In genomic region chr7:42264702-42265101, GRCh38 we compare ENCODE assay signal across 25 cellular contexts.
"Had no signal": no experiment of that assay in that cellular context is flagged by ENCODE, and none has a peak within 500 bp of the region (broad histone marks: within the 10 kb centered on the region; RNA-seq: fewer than 3 reads in every experiment).

No MANE protein-coding gene starts in this region.

- H3K9me3 ChIP-seq: colonic mucosa, gastrocnemius medialis, neutrophil, suprapubic skin, transverse colon, upper lobe of right lung, uterus had no signal

- H3K79me2 ChIP-seq: parathyroid adenoma had no signal

- H3K27me3 Mint-ChIP-seq: dendritic cell treated with granulocyte-macrophage colony-stimulating factor and Interleukin-4, amounts not matched to agents 40 ng/mL and 50 ng/mL, for 4 days had no signal

- ATAC-seq: esophagus mucosa; left lobe of liver; naive thymus-derived CD4-positive, alpha-beta T cell; stimulated activated naive CD8-positive, alpha-beta T cell treated with anti-CD3 and anti-CD28 coated beads, Interleukin-15, amount 100 ng/mL, for 72 hours; upper lobe of right lung had no signal

- H3K4me3 ChIP-seq: colonic mucosa, gastrocnemius medialis, smooth muscle cell, suprapubic skin, transverse colon, upper lobe of right lung, uterus had no signal

- H3K4me2 ChIP-seq: smooth muscle cell had no signal

- H3K4me3 Mint-ChIP-seq: dendritic cell treated with granulocyte-macrophage colony-stimulating factor and Interleukin-4, amounts not matched to agents 40 ng/mL and 50 ng/mL, for 4 days; endodermal cell; naive thymus-derived CD4-positive, alpha-beta T cell; stimulated activated naive CD8-positive, alpha-beta T cell treated with anti-CD3 and anti-CD28 coated beads, Interleukin-15, amount 100 ng/mL, for 72 hours had no signal

- H3K27me3 ChIP-seq: colonic mucosa, gastrocnemius medialis, neutrophil, suprapubic skin, transverse colon, upper lobe of right lung, uterus had no signal

- DNase-seq: colonic mucosa; effector CD8-positive, alpha-beta T cell; endodermal cell; foreskin fibroblast; mesenchymal stem cell; naive thymus-derived CD4-positive, alpha-beta T cell; stimulated activated CD4-positive, alpha-beta T cell treated with anti-CD3 and anti-CD28 coated beads, Interleukin-12 subunit alpha, Interleukin-12 subunit beta, amount 100 ng/mL, for 4 hours; stimulated activated CD4-positive, alpha-beta T cell treated with anti-CD3 and anti-CD28 coated beads, Interleukin-1b, Interleukin-23, amount 100 ng/mL, for 48 hours; stimulated activated CD4-positive, alpha-beta T cell treated with anti-CD3 and anti-CD28 coated beads, Interleukin-4, amount 100 ng/mL, for 1 hour; stimulated activated CD8-positive, alpha-beta memory T cell treated with anti-CD3 and anti-CD28 coated beads, Interleukin-4, amount 100 ng/mL, for 48 hours; stimulated activated naive CD4-positive, alpha-beta T cell; stimulated activated naive CD8-positive, alpha-beta T cell treated with anti-CD3 and anti-CD28 coated beads, Interleukin-15, amount 100 ng/mL, for 72 hours; transverse colon; upper lobe of right lung; uterus had no signal

- H3K4me1 ChIP-seq: colonic mucosa, parathyroid adenoma, transverse colon, upper lobe of right lung, uterus had no signal

- H3K9ac ChIP-seq: parathyroid adenoma had no signal

- H3K4me1 Mint-ChIP-seq: endodermal cell; stimulated activated naive CD8-positive, alpha-beta T cell treated with anti-CD3 and anti-CD28 coated beads, Interleukin-15, amount 100 ng/mL, for 72 hours had no signal

- H3K9me3 Mint-ChIP-seq: dendritic cell treated with granulocyte-macrophage colony-stimulating factor and Interleukin-4, amounts not matched to agents 40 ng/mL and 50 ng/mL, for 4 days; endodermal cell; stimulated activated naive CD8-positive, alpha-beta T cell treated with anti-CD3 and anti-CD28 coated beads, Interleukin-15, amount 100 ng/mL, for 72 hours had no signal

- H2AFZ ChIP-seq: parathyroid adenoma had no signal

- H3K27ac Mint-ChIP-seq: dendritic cell treated with granulocyte-macrophage colony-stimulating factor and Interleukin-4, amounts not matched to agents 40 ng/mL and 50 ng/mL, for 4 days; endodermal cell; naive thymus-derived CD4-positive, alpha-beta T cell; progenitor cell of endocrine pancreas; stimulated activated naive CD8-positive, alpha-beta T cell treated with anti-CD3 and anti-CD28 coated beads, Interleukin-15, amount 100 ng/mL, for 72 hours had no signal

- H3K27ac ChIP-seq: colonic mucosa, epithelial cell of prostate, neutrophil, parathyroid adenoma, suprapubic skin, transverse colon, upper lobe of right lung, uterus had no signal

- H3K36me3 ChIP-seq: colonic mucosa, gastrocnemius medialis, neutrophil, suprapubic skin, transverse colon, upper lobe of right lung, uterus had no signal

- H3K36me3 Mint-ChIP-seq: naive thymus-derived CD4-positive, alpha-beta T cell had no signal
